Comparison of ENCODE assay signal across 35 cellular contexts in genomic region chr4:185054257-185054656, GRCh38. TPM values are rescaled to one million over a fixed set of nuclear protein-coding genes. Genes with fewer than 3 reads are reported as not detected.
"Had no signal": no experiment of that assay in that cellular context is flagged by ENCODE, and none has a peak within 500 bp of the region (broad histone marks: within the 10 kb centered on the region; RNA-seq: fewer than 3 reads in every experiment).

No MANE protein-coding gene starts in this region.

- DNase-seq: naive B cell; naive thymus-derived CD8-positive, alpha-beta T cell; nucleus accumbens; pancreas; spleen; stimulated activated CD4-positive, alpha-beta T cell treated with anti-CD3 and anti-CD28 coated beads, Interleukin-12 subunit alpha, Interleukin-12 subunit beta, amount 100 ng/mL, for 4 hours; stimulated activated CD4-positive, alpha-beta T cell treated with anti-CD3 and anti-CD28 coated beads, Interleukin-1b, Interleukin-23, amount 100 ng/mL, for 48 hours; stimulated activated CD4-positive, alpha-beta T cell treated with anti-CD3 and anti-CD28 coated beads, Interleukin-4, amount 100 ng/mL, for 1 hour; stimulated activated naive B cell treated with anti-CD40 and anti-IgM and Interleukin-4, amounts not matched to agents 10 μg/mL and 1 μg/mL and 100 μg/mL, for 72 hours; stimulated activated naive CD4-positive, alpha-beta T cell treated with Interleukin-2 at 50 U/mL for 16 hours; stomach; thyroid gland; upper lobe of right lung; uterus had no signal

- H3K4me2 ChIP-seq: smooth muscle cell had no signal

- H3K36me3 Mint-ChIP-seq: stimulated activated effector memory CD8-positive, alpha-beta T cell treated with anti-CD3 and anti-CD28 coated beads, Interleukin-12 subunit alpha, Interleukin-12 subunit beta, amount 100 ng/mL, for 72 hours had no signal

- H3K27ac ChIP-seq: neutrophil, pancreas, prostate gland, skin epidermis, spleen, stomach, thoracic aorta, thyroid gland, tibial nerve, upper lobe of right lung, uterus had no signal

- H3K4me3 Mint-ChIP-seq: naive B cell; naive thymus-derived CD8-positive, alpha-beta T cell; nephron; stimulated activated effector memory CD8-positive, alpha-beta T cell treated with anti-CD3 and anti-CD28 coated beads, Interleukin-12 subunit alpha, Interleukin-12 subunit beta, amount 100 ng/mL, for 72 hours; stimulated activated naive B cell treated with anti-CD40 and anti-IgM and Interleukin-4, amounts not matched to agents 10 μg/mL and 1 μg/mL and 100 μg/mL, for 72 hours; stimulated activated naive CD8-positive, alpha-beta T cell treated with anti-CD3 and anti-CD28 coated beads, Interleukin-15, Interleukin-2, amounts not matched to agents 100 ng/mL and 50 ng/mL, for 24 hours; type B pancreatic cell had no signal

- H3K4me1 ChIP-seq: pancreas, prostate gland, stomach, tibial nerve, upper lobe of right lung, uterus had no signal

- H3K4me1 Mint-ChIP-seq: naive B cell; naive thymus-derived CD8-positive, alpha-beta T cell; stimulated activated effector memory CD8-positive, alpha-beta T cell treated with anti-CD3 and anti-CD28 coated beads, Interleukin-12 subunit alpha, Interleukin-12 subunit beta, amount 100 ng/mL, for 72 hours; stimulated activated naive B cell treated with anti-CD40 and anti-IgM and Interleukin-4, amounts not matched to agents 10 μg/mL and 1 μg/mL and 100 μg/mL, for 72 hours had no signal

- H3K4me3 ChIP-seq: pancreas, prostate gland, skin epidermis, smooth muscle cell, spleen, stomach, thoracic aorta, thyroid gland, tibial nerve, upper lobe of right lung, uterus had no signal

- H3K27me3 ChIP-seq: pancreas, thyroid gland, tibial nerve, upper lobe of right lung, uterus had no signal

- H3K9me3 Mint-ChIP-seq: stimulated activated effector memory CD8-positive, alpha-beta T cell treated with anti-CD3 and anti-CD28 coated beads, Interleukin-12 subunit alpha, Interleukin-12 subunit beta, amount 100 ng/mL, for 72 hours; stimulated activated naive CD8-positive, alpha-beta T cell treated with anti-CD3 and anti-CD28 coated beads, Interleukin-15, Interleukin-2, amounts not matched to agents 100 ng/mL and 50 ng/mL, for 24 hours; type B pancreatic cell had no signal

- H3K27ac Mint-ChIP-seq: naive B cell; naive thymus-derived CD8-positive, alpha-beta T cell; nephron; stimulated activated effector memory CD8-positive, alpha-beta T cell treated with anti-CD3 and anti-CD28 coated beads, Interleukin-12 subunit alpha, Interleukin-12 subunit beta, amount 100 ng/mL, for 72 hours; stimulated activated naive B cell treated with anti-CD40 and anti-IgM and Interleukin-4, amounts not matched to agents 10 μg/mL and 1 μg/mL and 100 μg/mL, for 72 hours; stimulated activated naive CD8-positive, alpha-beta T cell treated with anti-CD3 and anti-CD28 coated beads, Interleukin-15, Interleukin-2, amounts not matched to agents 100 ng/mL and 50 ng/mL, for 24 hours; type B pancreatic cell had no signal

- H3K36me3 ChIP-seq: neutrophil, pancreas, prostate gland, spleen, stomach, thoracic aorta, thyroid gland, tibial nerve, upper lobe of right lung, uterus had no signal

- ATAC-seq: naive thymus-derived CD8-positive, alpha-beta T cell; pancreas; right cardiac atrium; sciatic nerve; stimulated activated effector memory CD8-positive, alpha-beta T cell treated with anti-CD3 and anti-CD28 coated beads, Interleukin-12 subunit alpha, Interleukin-12 subunit beta, amount 100 ng/mL, for 72 hours; stimulated activated naive B cell treated with anti-CD40 and anti-IgM and Interleukin-4, amounts not matched to agents 10 μg/mL and 1 μg/mL and 100 μg/mL, for 72 hours; upper lobe of right lung had no signal

- FAIRE-seq: pancreas had no signal

- H3K9me3 ChIP-seq: neutrophil, pancreas, prostate gland, thoracic aorta, thyroid gland, tibial nerve, upper lobe of right lung, uterus had no signal

RNA-seq across cellular contexts. Expression of gene HELT, which starts 36.0 kb away (rescaled TPM):
- total RNA-seq: myocyte; naive thymus-derived CD8-positive, alpha-beta T cell; omental fat pad; osteocyte; pancreas; posterior vena cava; prostate gland; pulmonary artery endothelial cell; right cardiac atrium; sciatic nerve; smooth muscle cell; spleen; stomach; subcutaneous adipose tissue; temporal lobe; thoracic aorta; thyroid gland; tibial nerve; urinary bladder; uterus had no signal
- polyA plus RNA-seq: naive thymus-derived CD8-positive, alpha-beta T cell; neural cell; pancreas; right cardiac atrium; smooth muscle cell; stomach; urinary bladder had no signal
